2 cellular contexts compared by ENCODE assay signal in genomic region chr5:37816883-37817282, GRCh38.
TF ChIP-seq lines count a peak whose summit lies in the region.

No MANE protein-coding gene starts in this region.

TF ChIP-seq in HepG2, 621 proteins besides CTCF, POLR2A, EP300 and RAD21 (continued from another document):
- TF ChIP-seq IRF9 (CRISPR knock-in tag; IDR thresholded peaks at IDR 0.05; ENCODE audit: borderline replicate concordance) = no peak
- no peak for TF ChIP-seq FOXJ3 (CRISPR knock-in tag; IDR thresholded peaks at IDR 0.05; ENCODE audit: borderline replicate concordance)
- no peak for TF ChIP-seq CEBPG (CRISPR knock-in tag; IDR thresholded peaks at IDR 0.05)
- no peak for TF ChIP-seq SRSF9 (IDR thresholded peaks at IDR 0.05; ENCODE audit: borderline replicate concordance, insufficient read depth, low read depth, low read length, poor library complexity, severe bottlenecking)
- TF ChIP-seq TERF1 (CRISPR knock-in tag; IDR thresholded peaks at IDR 0.05) = no peak
- no peak for TF ChIP-seq ZNF549 (CRISPR knock-in tag; IDR thresholded peaks at IDR 0.05)
- no peak for TF ChIP-seq ZFP1 (CRISPR knock-in tag; IDR thresholded peaks at IDR 0.05)
- TF ChIP-seq ZNF367 (CRISPR knock-in tag; IDR thresholded peaks at IDR 0.05; ENCODE audit: borderline replicate concordance) = no peak
- no peak for TF ChIP-seq NFYB (CRISPR knock-in tag; IDR thresholded peaks at IDR 0.05)
- TF ChIP-seq NR2F6 (IDR thresholded peaks at IDR 0.05) = no peak
- no peak for TF ChIP-seq NR2F6 (CRISPR knock-in tag; IDR thresholded peaks at IDR 0.05)
- TF ChIP-seq ZNF264 (CRISPR knock-in tag; IDR thresholded peaks at IDR 0.05) = no peak

TF ChIP-seq in WTC11, 78 proteins besides CTCF, POLR2A, EP300 and RAD21 (continued from another document):
- TF ChIP-seq CBFB (CRISPR knock-in tag; IDR thresholded peaks at IDR 0.05; ENCODE audit: low read depth) = no peak
- no peak for TF ChIP-seq ESRRA (CRISPR knock-in tag; IDR thresholded peaks at IDR 0.05; ENCODE audit: borderline replicate concordance)
